ENCODE assay signal across 1 cellular context in genomic region chr18:80245781-80246655, GRCh38.
TF ChIP-seq lines count a peak whose summit lies in the region.

No MANE protein-coding gene starts in this region.

TF ChIP-seq in HEK293, 187 proteins besides CTCF, POLR2A, EP300 and RAD21 (continued from another document):
- TF ChIP-seq PRDM2 (tag by site-specific recombination; IDR thresholded peaks at IDR 0.05; ENCODE audit: borderline replicate concordance) (no peak), ZNF792 (tag by site-specific recombination; IDR thresholded peaks at IDR 0.05) (no peak), ZNF658 (tag by site-specific recombination; IDR thresholded peaks at IDR 0.05) (no peak)
